ENCODE assay signal across 28 cellular contexts in the genomic region with DNA sequence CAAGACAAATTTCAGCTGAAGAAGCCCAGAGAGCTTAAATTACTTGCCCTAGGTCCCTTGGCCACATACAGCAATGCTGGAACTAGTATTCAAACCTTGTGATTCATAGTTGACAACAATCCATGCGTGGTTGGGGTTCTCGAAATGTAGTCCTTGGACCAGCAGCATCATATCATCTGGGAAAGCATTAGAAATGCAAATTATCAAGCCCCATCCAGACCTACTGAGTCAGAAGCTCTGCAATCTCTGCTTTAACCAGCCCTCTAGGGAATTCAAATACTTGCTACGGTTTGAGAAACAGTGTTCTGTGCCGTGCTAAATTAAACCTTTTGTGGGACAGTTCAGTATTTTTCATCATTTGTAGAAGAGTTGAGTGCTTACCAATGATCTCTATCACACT.
"Had no signal": no experiment of that assay in that cellular context is flagged by ENCODE, and none has a peak within 500 bp of the region (broad histone marks: within the 10 kb centered on the region; RNA-seq: fewer than 3 reads in every experiment).

No MANE protein-coding gene starts in this region.

- DNase-seq: activated CD4-positive, alpha-beta T cell treated with anti-CD3 and anti-CD28 coated beads for 36 hours; activated CD4-positive, CD25-positive, alpha-beta regulatory T cell; activated CD8-positive, alpha-beta memory T cell treated with anti-CD3 and anti-CD28 coated beads, Interleukin-2, amount 10 ng/mL, durations not matched to agents 7 days and 5 days; activated CD8-positive, alpha-beta T cell treated with anti-CD3 and anti-CD28 coated beads, Interleukin-2, amount 10 ng/mL, durations not matched to agents 7 days and 5 days; activated naive CD4-positive, alpha-beta T cell; activated T-cell treated with anti-CD3 and anti-CD28 coated beads, Interleukin-2, amount 50 U/mL, for 72 hours; anterior cingulate cortex; body of pancreas; cerebellar nuclear complex; dorsolateral prefrontal cortex; effector memory CD4-positive, alpha-beta T cell; erythroblast; foreskin melanocyte; left ventricle myocardium inferior; mucosa of descending colon; nephron progenitor cell; pancreas; stimulated activated CD4-positive, alpha-beta T cell treated with anti-CD3 and anti-CD28 coated beads, Interleukin-4, amount 100 ng/mL, for 24 hours; T-cell; uterus had no signal

- H3K27me3 ChIP-seq: body of pancreas, neutrophil, pancreas, uterus had no signal

- ATAC-seq: activated CD4-positive, alpha-beta T cell treated with anti-CD3 and anti-CD28 coated beads for 36 hours; activated CD8-positive, alpha-beta memory T cell treated with anti-CD3 and anti-CD28 coated beads, Interleukin-2, amount 10 ng/mL, durations not matched to agents 7 days and 5 days; activated CD8-positive, alpha-beta T cell treated with anti-CD3 and anti-CD28 coated beads, Interleukin-2, amount 10 ng/mL, durations not matched to agents 7 days and 5 days; activated naive CD4-positive, alpha-beta T cell treated with anti-CD3 and anti-CD28 coated beads, Interleukin-2, amount 50 U/mL, for 72 hours; activated T-cell treated with anti-CD3 and anti-CD28 coated beads, Interleukin-2, amount 50 U/mL, for 72 hours; body of pancreas; mucosa of descending colon; pancreas; stimulated activated effector memory CD8-positive, alpha-beta T cell treated with anti-CD3 and anti-CD28 coated beads, Interleukin-12 subunit alpha, Interleukin-12 subunit beta, amount 100 ng/mL, for 72 hours; T-cell had no signal

- H3K4me3 ChIP-seq: body of pancreas, cardiac muscle cell, coronary artery, dorsolateral prefrontal cortex, left ventricle myocardium inferior, lung, mucosa of descending colon, pancreas, prostate gland, thoracic aorta, uterus had no signal

- H3K4me1 ChIP-seq: left ventricle myocardium inferior, uterus had no signal

- H3K27ac ChIP-seq: body of pancreas, cardiac muscle cell, coronary artery, dorsolateral prefrontal cortex, left ventricle myocardium inferior, neutrophil, pancreas, thoracic aorta, uterus had no signal

- H3K9me3 ChIP-seq: body of pancreas, left ventricle myocardium inferior, mucosa of descending colon, neutrophil, pancreas, prostate gland, thoracic aorta, uterus had no signal

- H3K36me3 ChIP-seq: cardiac muscle cell, left ventricle myocardium inferior, neutrophil, pancreas, prostate gland, thoracic aorta, uterus had no signal
